35 cellular contexts compared by ENCODE assay signal in the genomic region with DNA sequence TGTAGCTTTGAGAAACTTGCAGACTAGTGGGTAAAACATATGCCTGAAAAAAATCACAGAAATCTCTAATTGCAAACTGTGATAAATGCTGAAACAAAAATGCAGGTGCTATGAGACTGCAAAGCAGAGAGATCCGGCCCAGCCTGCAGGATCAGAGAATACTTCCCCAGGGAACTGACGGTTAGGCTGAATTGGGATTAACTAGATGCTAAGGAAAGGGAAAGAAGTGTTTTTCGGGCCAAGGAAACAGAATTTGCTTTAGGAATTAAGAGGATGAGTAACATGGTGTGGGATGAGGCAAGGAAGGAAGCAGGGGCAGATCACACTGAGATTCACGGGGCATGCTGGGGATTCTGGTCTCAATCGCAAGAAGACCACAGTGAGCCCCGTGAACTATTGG.
"Had no signal": no experiment of that assay in that cellular context is flagged by ENCODE, and none has a peak within 500 bp of the region (broad histone marks: within the 10 kb centered on the region; RNA-seq: fewer than 3 reads in every experiment).

No MANE protein-coding gene starts in this region.

- H3K4me3 Mint-ChIP-seq: activated naive CD4-positive, alpha-beta T cell treated with anti-CD3 and anti-CD28 coated beads for 36 hours; activated naive CD8-positive, alpha-beta T cell treated with anti-CD3 and anti-CD28 coated beads for 36 hours; natural killer cell treated with Interleukin-12 subunit alpha and Interleukin-12 subunit beta and Interleukin-15 and Interleukin-18, amount 100 ng/mL, for 72 hours; stimulated activated memory B cell treated with anti-CD40 and anti-IgM and Interleukin-4, amounts not matched to agents 10 μg/mL and 1 μg/mL and 100 μg/mL, for 72 hours; stimulated activated naive CD8-positive, alpha-beta T cell treated with anti-CD3 and anti-CD28 coated beads, Interleukin-15, amount 100 ng/mL, for 72 hours; T-helper 2 cell treated with Interferon-gamma antibody and Interleukin-4, amounts not matched to agents 5 μg/mL and 100 μg/mL, for 36 hours had no signal

- H3K27ac Mint-ChIP-seq: activated naive CD4-positive, alpha-beta T cell treated with anti-CD3 and anti-CD28 coated beads for 36 hours; activated naive CD8-positive, alpha-beta T cell treated with anti-CD3 and anti-CD28 coated beads for 36 hours; natural killer cell treated with Interleukin-12 subunit alpha and Interleukin-12 subunit beta and Interleukin-15 and Interleukin-18, amount 100 ng/mL, for 72 hours; progenitor cell of endocrine pancreas; stimulated activated memory B cell treated with anti-CD40 and anti-IgM and Interleukin-4, amounts not matched to agents 10 μg/mL and 1 μg/mL and 100 μg/mL, for 72 hours; stimulated activated naive CD8-positive, alpha-beta T cell treated with anti-CD3 and anti-CD28 coated beads, Interleukin-15, amount 100 ng/mL, for 72 hours; T-helper 2 cell treated with Interferon-gamma antibody and Interleukin-4, amounts not matched to agents 5 μg/mL and 100 μg/mL, for 36 hours had no signal

- H3K9me3 Mint-ChIP-seq: activated naive CD4-positive, alpha-beta T cell treated with anti-CD3 and anti-CD28 coated beads for 36 hours; activated naive CD8-positive, alpha-beta T cell treated with anti-CD3 and anti-CD28 coated beads for 36 hours; natural killer cell treated with Interleukin-12 subunit alpha and Interleukin-12 subunit beta and Interleukin-15 and Interleukin-18, amount 100 ng/mL, for 72 hours; stimulated activated memory B cell treated with anti-CD40 and anti-IgM and Interleukin-4, amounts not matched to agents 10 μg/mL and 1 μg/mL and 100 μg/mL, for 72 hours; stimulated activated naive CD8-positive, alpha-beta T cell treated with anti-CD3 and anti-CD28 coated beads, Interleukin-15, amount 100 ng/mL, for 72 hours; T-helper 2 cell treated with Interferon-gamma antibody and Interleukin-4, amounts not matched to agents 5 μg/mL and 100 μg/mL, for 36 hours had no signal

- H3K9me3 ChIP-seq: adrenal gland, body of pancreas, gastroesophageal sphincter, left ventricle myocardium inferior, mucosa of descending colon, neutrophil, thyroid gland, upper lobe of right lung had no signal

- H3K27me3 ChIP-seq: adrenal gland, body of pancreas, dorsolateral prefrontal cortex, gastroesophageal sphincter, hepatocyte, neutrophil, thyroid gland, upper lobe of right lung had no signal

- H3K4me3 ChIP-seq: adrenal gland, body of pancreas, coronary artery, dorsolateral prefrontal cortex, gastroesophageal sphincter, hepatocyte, left ventricle myocardium inferior, lung, mucosa of descending colon, smooth muscle cell, thyroid gland, upper lobe of right lung had no signal

- H3K27ac ChIP-seq: adrenal gland, body of pancreas, coronary artery, gastroesophageal sphincter, hepatocyte, left ventricle myocardium inferior, neutrophil, thyroid gland, upper lobe of right lung had no signal

- DNase-seq: activated CD4-positive, alpha-beta T cell treated with anti-CD3 and anti-CD28 coated beads for 48 hours; activated CD4-positive, alpha-beta T cell treated with anti-CD3 and anti-CD28 coated beads, Interleukin-2, amount 50 U/mL, for 48 hours; activated CD8-positive, alpha-beta memory T cell treated with anti-CD3 and anti-CD28 coated beads for 24 hours; activated effector memory CD4-positive, alpha-beta T cell treated with anti-CD3 and anti-CD28 coated beads, Interleukin-2, amount 50 U/mL, for 16 hours; activated naive CD4-positive, alpha-beta T cell treated with anti-CD3 and anti-CD28 coated beads for 36 hours; activated naive CD8-positive, alpha-beta T cell treated with anti-CD3 and anti-CD28 coated beads for 36 hours; adrenal gland; aorta; body of pancreas; effector memory CD4-positive, alpha-beta T cell; islet precursor cell; left ventricle myocardium inferior; mesendoderm; mucosa of descending colon; retina; stimulated activated CD4-positive, alpha-beta T cell treated with anti-CD3 and anti-CD28 coated beads, Interleukin-1b, Interleukin-23, amount 100 ng/mL, for 48 hours; stimulated activated CD4-positive, alpha-beta T cell treated with anti-CD3 and anti-CD28 coated beads, Interleukin-4, amount 100 ng/mL, for 4 hours; stimulated activated CD8-positive, alpha-beta memory T cell treated with anti-CD3 and anti-CD28 coated beads, Interleukin-4, amount 100 ng/mL, for 48 hours; stimulated activated naive CD8-positive, alpha-beta T cell treated with anti-CD3 and anti-CD28 coated beads, Interleukin-15, amount 100 ng/mL, for 72 hours; substantia nigra; thyroid gland; upper lobe of right lung had no signal

- H3K4me1 ChIP-seq: adrenal gland, body of pancreas, gastroesophageal sphincter, thyroid gland, upper lobe of right lung had no signal

- ATAC-seq: activated CD4-positive, CD25-positive, alpha-beta regulatory T cell treated with anti-CD3 and anti-CD28 coated beads, Interleukin-2, amount 50 U/mL, for 24 hours; body of pancreas; gastroesophageal sphincter; mucosa of descending colon; natural killer cell treated with Interleukin-12 subunit alpha and Interleukin-12 subunit beta and Interleukin-15 and Interleukin-18, amount 100 ng/mL, for 72 hours; sciatic nerve; stimulated activated memory B cell treated with anti-CD40 and anti-IgM and Interleukin-4, amounts not matched to agents 10 μg/mL and 1 μg/mL and 100 μg/mL, for 72 hours; stimulated activated naive CD8-positive, alpha-beta T cell treated with anti-CD3 and anti-CD28 coated beads, Interleukin-15, amount 100 ng/mL, for 72 hours; upper lobe of right lung had no signal

- H3K36me3 ChIP-seq: adrenal gland, gastroesophageal sphincter, left ventricle myocardium inferior, neutrophil, thyroid gland, upper lobe of right lung had no signal

- H3K36me3 Mint-ChIP-seq: activated naive CD8-positive, alpha-beta T cell treated with anti-CD3 and anti-CD28 coated beads for 36 hours; natural killer cell treated with Interleukin-12 subunit alpha and Interleukin-12 subunit beta and Interleukin-15 and Interleukin-18, amount 100 ng/mL, for 72 hours; stimulated activated memory B cell treated with anti-CD40 and anti-IgM and Interleukin-4, amounts not matched to agents 10 μg/mL and 1 μg/mL and 100 μg/mL, for 72 hours had no signal

- H3K27me3 Mint-ChIP-seq: activated naive CD8-positive, alpha-beta T cell treated with anti-CD3 and anti-CD28 coated beads for 36 hours; stimulated activated memory B cell treated with anti-CD40 and anti-IgM and Interleukin-4, amounts not matched to agents 10 μg/mL and 1 μg/mL and 100 μg/mL, for 72 hours had no signal

- H3K4me1 Mint-ChIP-seq: stimulated activated memory B cell treated with anti-CD40 and anti-IgM and Interleukin-4, amounts not matched to agents 10 μg/mL and 1 μg/mL and 100 μg/mL, for 72 hours; stimulated activated naive CD8-positive, alpha-beta T cell treated with anti-CD3 and anti-CD28 coated beads, Interleukin-15, amount 100 ng/mL, for 72 hours had no signal

- H3K4me2 ChIP-seq: hepatocyte, smooth muscle cell had no signal

- H2AFZ ChIP-seq: hepatocyte had no signal

- H3K79me2 ChIP-seq: hepatocyte had no signal
